1 cellular context compared by ENCODE assay signal in the genomic region with DNA sequence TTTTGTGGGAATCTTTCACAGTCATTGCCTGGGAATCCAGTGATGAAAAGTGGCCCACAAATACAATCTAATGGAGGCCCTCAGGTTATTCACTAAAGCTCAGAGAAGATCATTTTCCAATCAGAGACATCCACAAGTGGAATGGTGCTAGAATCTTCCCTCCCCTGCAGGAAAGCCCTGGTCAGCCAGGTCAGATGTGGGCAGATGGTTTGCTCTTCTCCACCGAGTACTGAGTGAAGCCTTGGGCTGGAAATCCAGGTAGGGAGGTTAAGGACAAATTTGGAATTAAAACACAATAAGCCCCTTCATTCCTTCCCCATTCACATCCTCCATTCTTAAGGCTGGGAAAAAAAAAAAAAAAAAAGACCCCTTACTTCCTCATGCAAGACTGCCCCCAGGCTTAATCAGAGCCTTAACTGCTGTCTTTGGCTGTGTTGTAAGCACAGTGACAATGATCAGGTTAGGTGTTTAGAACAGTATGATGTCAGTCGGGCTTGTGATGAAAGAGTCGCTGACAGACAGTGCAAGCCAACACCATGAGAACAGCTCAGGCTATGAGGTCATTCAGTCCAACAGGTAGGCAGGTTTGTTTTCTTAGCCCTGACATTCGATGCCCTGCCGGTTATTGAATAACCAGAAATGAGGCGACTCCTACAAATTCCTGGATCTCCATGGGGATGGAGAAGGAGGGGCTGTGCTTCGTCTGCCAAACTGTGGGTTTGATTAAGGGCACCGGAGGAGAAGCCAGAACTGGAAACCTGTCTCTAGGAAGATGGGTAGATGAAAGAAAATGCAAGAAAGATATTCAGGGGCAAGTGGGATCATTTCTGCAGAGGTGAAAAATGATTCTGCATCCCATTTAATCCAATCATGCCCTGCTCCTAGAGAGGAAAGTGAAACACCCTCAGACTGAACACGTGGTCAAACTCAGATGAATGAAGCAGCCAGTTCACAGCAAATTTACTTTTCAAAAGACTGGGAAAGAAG.
A peak's percentile ranks its signal among the peaks of the same experiment; 100 is the strongest.
TF ChIP-seq lines count a peak whose summit lies in the region.

No MANE protein-coding gene starts in this region.

TF ChIP-seq in HepG2, 621 proteins besides CTCF, POLR2A, EP300 and RAD21 (continued from another document):
- TF ChIP-seq, protein P1, sequence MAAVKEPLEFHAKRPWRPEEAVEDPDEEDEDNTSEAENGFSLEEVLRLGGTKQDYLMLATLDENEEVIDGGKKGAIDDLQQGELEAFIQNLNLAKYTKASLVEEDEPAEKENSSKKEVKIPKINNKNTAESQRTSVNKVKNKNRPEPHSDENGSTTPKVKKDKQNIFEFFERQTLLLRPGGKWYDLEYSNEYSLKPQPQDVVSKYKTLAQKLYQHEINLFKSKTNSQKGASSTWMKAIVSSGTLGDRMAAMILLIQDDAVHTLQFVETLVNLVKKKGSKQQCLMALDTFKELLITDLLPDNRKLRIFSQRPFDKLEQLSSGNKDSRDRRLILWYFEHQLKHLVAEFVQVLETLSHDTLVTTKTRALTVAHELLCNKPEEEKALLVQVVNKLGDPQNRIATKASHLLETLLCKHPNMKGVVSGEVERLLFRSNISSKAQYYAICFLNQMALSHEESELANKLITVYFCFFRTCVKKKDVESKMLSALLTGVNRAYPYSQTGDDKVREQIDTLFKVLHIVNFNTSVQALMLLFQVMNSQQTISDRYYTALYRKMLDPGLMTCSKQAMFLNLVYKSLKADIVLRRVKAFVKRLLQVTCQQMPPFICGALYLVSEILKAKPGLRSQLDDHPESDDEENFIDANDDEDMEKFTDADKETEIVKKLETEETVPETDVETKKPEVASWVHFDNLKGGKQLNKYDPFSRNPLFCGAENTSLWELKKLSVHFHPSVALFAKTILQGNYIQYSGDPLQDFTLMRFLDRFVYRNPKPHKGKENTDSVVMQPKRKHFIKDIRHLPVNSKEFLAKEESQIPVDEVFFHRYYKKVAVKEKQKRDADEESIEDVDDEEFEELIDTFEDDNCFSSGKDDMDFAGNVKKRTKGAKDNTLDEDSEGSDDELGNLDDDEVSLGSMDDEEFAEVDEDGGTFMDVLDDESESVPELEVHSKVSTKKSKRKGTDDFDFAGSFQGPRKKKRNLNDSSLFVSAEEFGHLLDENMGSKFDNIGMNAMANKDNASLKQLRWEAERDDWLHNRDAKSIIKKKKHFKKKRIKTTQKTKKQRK (IDR thresholded peaks at IDR 0.05; ENCODE audit: low read length), result no peak
- TF ChIP-seq GFI1 (CRISPR knock-in tag; IDR thresholded peaks at IDR 0.05; ENCODE audit: borderline replicate concordance) (peak; percentile 47; the same call in 1 of the 2 replicates), TOPORS (CRISPR knock-in tag; IDR thresholded peaks at IDR 0.05) (no peak), HNRNPH1 (optimal IDR thresholded peaks at IDR 0.05; ENCODE audit: low read depth, low read length) (no peak), GZF1 (CRISPR knock-in tag; IDR thresholded peaks at IDR 0.05) (no peak), ELF3 (CRISPR knock-in tag; IDR thresholded peaks at IDR 0.05) (peak; percentile 32; the same call in 1 of the 2 replicates), CEBPG (CRISPR knock-in tag; IDR thresholded peaks at IDR 0.05) (peak; percentile 74), MIER2 (CRISPR knock-in tag; IDR thresholded peaks at IDR 0.05) (no peak; the same call in 1 of the 2 replicates), RXRB (CRISPR knock-in tag; IDR thresholded peaks at IDR 0.05; ENCODE audit: borderline replicate concordance) (peak; percentile 86)
- TF ChIP-seq, protein P2, sequence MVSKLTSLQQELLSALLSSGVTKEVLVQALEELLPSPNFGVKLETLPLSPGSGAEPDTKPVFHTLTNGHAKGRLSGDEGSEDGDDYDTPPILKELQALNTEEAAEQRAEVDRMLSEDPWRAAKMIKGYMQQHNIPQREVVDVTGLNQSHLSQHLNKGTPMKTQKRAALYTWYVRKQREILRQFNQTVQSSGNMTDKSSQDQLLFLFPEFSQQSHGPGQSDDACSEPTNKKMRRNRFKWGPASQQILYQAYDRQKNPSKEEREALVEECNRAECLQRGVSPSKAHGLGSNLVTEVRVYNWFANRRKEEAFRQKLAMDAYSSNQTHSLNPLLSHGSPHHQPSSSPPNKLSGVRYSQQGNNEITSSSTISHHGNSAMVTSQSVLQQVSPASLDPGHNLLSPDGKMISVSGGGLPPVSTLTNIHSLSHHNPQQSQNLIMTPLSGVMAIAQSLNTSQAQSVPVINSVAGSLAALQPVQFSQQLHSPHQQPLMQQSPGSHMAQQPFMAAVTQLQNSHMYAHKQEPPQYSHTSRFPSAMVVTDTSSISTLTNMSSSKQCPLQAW (CRISPR knock-in tag; IDR thresholded peaks at IDR 0.05), result peak; percentile 98
- TF ChIP-seq, protein P3, sequence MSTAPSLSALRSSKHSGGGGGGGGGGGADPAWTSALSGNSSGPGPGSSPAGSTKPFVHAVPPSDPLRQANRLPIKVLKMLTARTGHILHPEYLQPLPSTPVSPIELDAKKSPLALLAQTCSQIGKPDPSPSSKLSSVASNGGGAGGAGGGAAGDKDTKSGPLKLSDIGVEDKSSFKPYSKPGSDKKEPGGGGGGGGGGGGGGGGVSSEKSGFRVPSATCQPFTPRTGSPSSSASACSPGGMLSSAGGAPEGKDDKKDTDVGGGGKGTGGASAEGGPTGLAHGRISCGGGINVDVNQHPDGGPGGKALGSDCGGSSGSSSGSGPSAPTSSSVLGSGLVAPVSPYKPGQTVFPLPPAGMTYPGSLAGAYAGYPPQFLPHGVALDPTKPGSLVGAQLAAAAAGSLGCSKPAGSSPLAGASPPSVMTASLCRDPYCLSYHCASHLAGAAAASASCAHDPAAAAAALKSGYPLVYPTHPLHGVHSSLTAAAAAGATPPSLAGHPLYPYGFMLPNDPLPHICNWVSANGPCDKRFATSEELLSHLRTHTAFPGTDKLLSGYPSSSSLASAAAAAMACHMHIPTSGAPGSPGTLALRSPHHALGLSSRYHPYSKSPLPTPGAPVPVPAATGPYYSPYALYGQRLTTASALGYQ (CRISPR knock-in tag; IDR thresholded peaks at IDR 0.05), result peak; percentile 68; the same call in 1 of the 2 replicates
- TF ChIP-seq, protein P4, sequence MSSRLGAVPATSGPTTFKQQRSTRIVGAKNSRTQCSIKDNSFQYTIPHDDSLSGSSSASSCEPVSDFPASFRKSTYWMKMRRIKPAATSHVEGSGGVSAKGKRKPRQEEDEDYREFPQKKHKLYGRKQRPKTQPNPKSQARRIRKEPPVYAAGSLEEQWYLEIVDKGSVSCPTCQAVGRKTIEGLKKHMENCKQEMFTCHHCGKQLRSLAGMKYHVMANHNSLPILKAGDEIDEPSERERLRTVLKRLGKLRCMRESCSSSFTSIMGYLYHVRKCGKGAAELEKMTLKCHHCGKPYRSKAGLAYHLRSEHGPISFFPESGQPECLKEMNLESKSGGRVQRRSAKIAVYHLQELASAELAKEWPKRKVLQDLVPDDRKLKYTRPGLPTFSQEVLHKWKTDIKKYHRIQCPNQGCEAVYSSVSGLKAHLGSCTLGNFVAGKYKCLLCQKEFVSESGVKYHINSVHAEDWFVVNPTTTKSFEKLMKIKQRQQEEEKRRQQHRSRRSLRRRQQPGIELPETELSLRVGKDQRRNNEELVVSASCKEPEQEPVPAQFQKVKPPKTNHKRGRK (CRISPR knock-in tag; IDR thresholded peaks at IDR 0.05), result no peak
TF ChIP-seq in HepG2: peak in this region for 155.
